Comparison of ENCODE assay signal across 24 cellular contexts in the genomic region with DNA sequence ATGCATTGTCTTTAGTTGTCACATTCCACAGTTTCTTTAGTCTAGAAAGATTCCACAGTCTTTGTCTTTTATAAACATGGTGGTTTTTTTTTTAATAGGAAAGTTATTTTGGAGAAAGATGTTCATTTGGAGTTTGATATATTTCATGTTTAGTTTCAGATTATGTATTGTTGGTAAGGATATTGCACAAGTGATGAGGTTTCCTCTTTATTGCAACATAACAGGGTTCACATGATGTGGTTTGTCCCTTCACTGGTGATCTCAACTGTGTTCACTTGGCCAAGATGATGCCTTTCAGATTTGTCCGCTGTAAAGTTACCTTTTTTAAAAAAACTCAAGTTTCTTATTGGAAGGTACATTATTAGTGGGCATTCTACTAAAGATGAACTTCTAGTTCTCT. TPM values are rescaled to one million over a fixed set of nuclear protein-coding genes. Genes with fewer than 3 reads are reported as not detected.
DNase-seq lines count a peak whose midpoint lies in the region; ATAC-seq, FAIRE-seq and TF ChIP-seq lines count a peak whose summit lies in the region.
"Had no signal": no experiment of that assay in that cellular context is flagged by ENCODE, and none has a peak within 500 bp of the region (broad histone marks: within the 10 kb centered on the region; RNA-seq: fewer than 3 reads in every experiment).

No MANE protein-coding gene starts in this region.

- no peak overlapping the region for H3K9ac ChIP-seq in kidney (ENCODE audit: low read length in 2 of 2)

- no peak for FAIRE-seq in kidney (lab: Jason Lieb, UNC)
- FAIRE-seq: H54, pancreas, TTC549 had no signal

- no peaks in the 10 kb centered on the region for H3K27me3 ChIP-seq in muscle layer of duodenum (ENCODE audit: low read depth, low read length)
- H3K27me3 ChIP-seq: colonic mucosa, foreskin keratinocyte, pancreas, sigmoid colon, thyroid gland had no signal

- H3K9me3 Mint-ChIP-seq in activated naive CD4-positive, alpha-beta T cell treated with anti-CD3 and anti-CD28 coated beads, Interleukin-2, amount 50 U/mL, for 72 hours, result peaks cover 35 to 46% of the 10 kb centered on the region in 2 donors

- no peak for ATAC-seq in HG02884 (IDR thresholded peaks at IDR 0.05; ENCODE audit: unreplicated experiment)
- ATAC-seq in GM18870 (IDR thresholded peaks at IDR 0.05; ENCODE audit: unreplicated experiment), result no peak
- ATAC-seq in activated naive CD4-positive, alpha-beta T cell treated with anti-CD3 and anti-CD28 coated beads, Interleukin-2, amount 50 U/mL, for 72 hours, result no peak
- ATAC-seq: foreskin keratinocyte; naive thymus-derived CD4-positive, alpha-beta T cell; pancreas had no signal

- no peak overlapping the region for H3K27ac ChIP-seq in muscle layer of duodenum (ENCODE audit: low read length)
- no peak overlapping the region for H3K27ac ChIP-seq in kidney (ENCODE audit: low read depth in 2 of 2, low read length in 2 of 2)
- H3K27ac ChIP-seq: colonic mucosa, foreskin keratinocyte, pancreas, sigmoid colon, thyroid gland had no signal

- H3K4me1 ChIP-seq in muscle layer of duodenum (ENCODE audit: control insufficient read depth in 1 of 2, insufficient read depth in 2 of 2, low read length in 2 of 2), result peaks cover 0 to 16% of the 10 kb centered on the region in 2 donors
- H3K4me1 ChIP-seq in kidney (ENCODE audit: control insufficient read depth in 1 of 2, insufficient read depth in 1 of 2, low read depth in 1 of 2, low read length in 2 of 2), result peaks cover 7 to 11% of the 10 kb centered on the region in 2 donors
- H3K4me1 ChIP-seq: colonic mucosa, foreskin keratinocyte had no signal

- H3K27ac Mint-ChIP-seq in activated naive CD4-positive, alpha-beta T cell treated with anti-CD3 and anti-CD28 coated beads, Interleukin-2, amount 50 U/mL, for 72 hours, result no peak overlapping the region
- H3K27ac Mint-ChIP-seq: activated naive CD8-positive, alpha-beta T cell; endodermal cell; memory B cell; naive thymus-derived CD4-positive, alpha-beta T cell had no signal

- intact Hi-C loops in kidney (cut with DNase I), result no loop called here

- TF ChIP-seq CTCF in cardiac fibroblast (IDR thresholded peaks at IDR 0.05; ENCODE audit: low read depth, low read length) (no peak), kidney (IDR thresholded peaks at IDR 0.05; ENCODE audit: borderline replicate concordance, extremely low read depth, insufficient read depth) (no peak)

- H3K4me3 ChIP-seq in cardiac fibroblast (replicated peaks in 1 of 2; ENCODE audit: low read depth in 2 of 2, low read length in 2 of 2), result no peak overlapping the region
- H3K4me3 ChIP-seq in muscle layer of duodenum (ENCODE audit: low read depth in 1 of 2, low read length in 2 of 2), result peak overlapping the region; percentile 14 to 47
- no peak overlapping the region for H3K4me3 ChIP-seq in kidney (ENCODE audit: low read length in 2 of 2)
- H3K4me3 ChIP-seq: colonic mucosa, pancreas, sigmoid colon, thyroid gland had no signal

- peaks cover 71 to 75% of the 10 kb centered on the region in 2 donors for H3K36me3 Mint-ChIP-seq in activated naive CD4-positive, alpha-beta T cell treated with anti-CD3 and anti-CD28 coated beads, Interleukin-2, amount 50 U/mL, for 72 hours

- H3K9me3 ChIP-seq in muscle layer of duodenum (ENCODE audit: control insufficient read depth in 1 of 2, low read length in 2 of 2), result peaks cover 44 to 46% of the 10 kb centered on the region in 2 donors
- peaks cover 18 to 43% of the 10 kb centered on the region in 2 donors for H3K9me3 ChIP-seq in kidney (ENCODE audit: control insufficient read depth in 1 of 2, low read length in 2 of 2)
- H3K9me3 ChIP-seq: colonic mucosa had no signal

- H3K36me3 ChIP-seq in muscle layer of duodenum (ENCODE audit: control insufficient read depth in 1 of 2, insufficient read depth in 2 of 2, low read length in 2 of 2), result peaks cover 39 to 55% of the 10 kb centered on the region in 2 donors
- peaks cover 34 to 39% of the 10 kb centered on the region in 2 donors for H3K36me3 ChIP-seq in kidney (ENCODE audit: control insufficient read depth in 1 of 2, insufficient read depth in 2 of 2, low read length in 2 of 2)

- DNase-seq in GF-D8 (lab: John Stamatoyannopoulos, UW), result peak; percentile 75
- DNase-seq in MV-4-11 (lab: John Stamatoyannopoulos, UW), result peak; percentile 95
- peak; percentile 51 to 76 for DNase-seq in cardiac fibroblast (ENCODE audit: low read depth in 2 of 2)
- DNase-seq in kidney, result no peak
- DNase-seq in activated naive CD4-positive, alpha-beta T cell treated with anti-CD3 and anti-CD28 coated beads, Interleukin-2, amount 50 U/mL, for 72 hours (ENCODE audit: low spot score in 2 of 2), result no peak
- DNase-seq: activated CD4-positive, alpha-beta T cell treated with anti-CD3 and anti-CD28 coated beads for 1 hour; colonic mucosa; endodermal cell; foreskin keratinocyte; kidney glomerular epithelial cell; naive thymus-derived CD4-positive, alpha-beta T cell; NCI-H1436; NCI-H526 treated with DMSO at 0.1 percent for 48 hours; pancreas; sigmoid colon; stimulated activated naive CD4-positive, alpha-beta T cell; thyroid gland had no signal

RNA-seq across cellular contexts. Expression of a gene that starts 3.2 kb away (rescaled TPM):
- total RNA-seq in kidney, result 7.1 TPM
- 1.6 TPM for polyA plus RNA-seq in kidney (ENCODE audit: insufficient read depth, low read depth, low replicate concordance)
- 1 to 10 TPM; 3.6 to 5.1 TPM for total RNA-seq in activated naive CD4-positive, alpha-beta T cell treated with anti-CD3 and anti-CD28 coated beads, Interleukin-2, amount 50 U/mL, for 72 hours

RNA-seq across cellular contexts. Expression of a gene that starts 19.2 kb away (rescaled TPM):
- total RNA-seq in kidney, result 4.5 TPM
- polyA plus RNA-seq in kidney (ENCODE audit: insufficient read depth, low read depth, low replicate concordance), result 3.9 TPM
- total RNA-seq in activated naive CD4-positive, alpha-beta T cell treated with anti-CD3 and anti-CD28 coated beads, Interleukin-2, amount 50 U/mL, for 72 hours, result 1 to 10 TPM; 1.8 to 2.0 TPM

RNA-seq across cellular contexts. Expression of a gene that starts 22.0 kb away (rescaled TPM):
- 11.2 TPM for total RNA-seq in kidney
- 5.0 TPM for polyA plus RNA-seq in kidney (ENCODE audit: insufficient read depth, low read depth, low replicate concordance)
- 1 to 10 TPM; 4.1 TPM for total RNA-seq in activated naive CD4-positive, alpha-beta T cell treated with anti-CD3 and anti-CD28 coated beads, Interleukin-2, amount 50 U/mL, for 72 hours

RNA-seq across cellular contexts. Expression of a gene that starts 45.9 kb away (rescaled TPM):
- 9.3 TPM for total RNA-seq in kidney
- 2.5 TPM for polyA plus RNA-seq in kidney (ENCODE audit: insufficient read depth, low read depth, low replicate concordance)
- total RNA-seq in activated naive CD4-positive, alpha-beta T cell treated with anti-CD3 and anti-CD28 coated beads, Interleukin-2, amount 50 U/mL, for 72 hours, result 1 to 10 TPM in 1 of 2 donors, under 1 TPM in 1; 0.60 to 1.4 TPM

RNA-seq across cellular contexts. Expression of a gene that starts 54.9 kb away (rescaled TPM):
- total RNA-seq in kidney, result 6.2 TPM
- polyA plus RNA-seq in kidney (ENCODE audit: insufficient read depth, low read depth, low replicate concordance), result 0.54 TPM
- 1 to 10 TPM; 1.1 to 3.4 TPM for total RNA-seq in activated naive CD4-positive, alpha-beta T cell treated with anti-CD3 and anti-CD28 coated beads, Interleukin-2, amount 50 U/mL, for 72 hours

Comparison
In these comparisons a context has a peak if more than half of its experiments do, and no peak if none do; other contexts are left out.
1. DNase-seq: peak in GF-D8 (single experiment), MV-4-11 (single experiment) and cardiac fibroblast (2 of 2); none in kidney (single experiment) and activated naive CD4-positive, alpha-beta T cell treated with anti-CD3 and anti-CD28 coated beads, Interleukin-2, amount 50 U/mL, for 72 hours (0 of 2).
2. H3K4me3 ChIP-seq: peak in muscle layer of duodenum (2 of 2); none in cardiac fibroblast (0 of 2) and kidney (0 of 2).